ENCODE assay signal across 8 cellular contexts in the genomic region with DNA sequence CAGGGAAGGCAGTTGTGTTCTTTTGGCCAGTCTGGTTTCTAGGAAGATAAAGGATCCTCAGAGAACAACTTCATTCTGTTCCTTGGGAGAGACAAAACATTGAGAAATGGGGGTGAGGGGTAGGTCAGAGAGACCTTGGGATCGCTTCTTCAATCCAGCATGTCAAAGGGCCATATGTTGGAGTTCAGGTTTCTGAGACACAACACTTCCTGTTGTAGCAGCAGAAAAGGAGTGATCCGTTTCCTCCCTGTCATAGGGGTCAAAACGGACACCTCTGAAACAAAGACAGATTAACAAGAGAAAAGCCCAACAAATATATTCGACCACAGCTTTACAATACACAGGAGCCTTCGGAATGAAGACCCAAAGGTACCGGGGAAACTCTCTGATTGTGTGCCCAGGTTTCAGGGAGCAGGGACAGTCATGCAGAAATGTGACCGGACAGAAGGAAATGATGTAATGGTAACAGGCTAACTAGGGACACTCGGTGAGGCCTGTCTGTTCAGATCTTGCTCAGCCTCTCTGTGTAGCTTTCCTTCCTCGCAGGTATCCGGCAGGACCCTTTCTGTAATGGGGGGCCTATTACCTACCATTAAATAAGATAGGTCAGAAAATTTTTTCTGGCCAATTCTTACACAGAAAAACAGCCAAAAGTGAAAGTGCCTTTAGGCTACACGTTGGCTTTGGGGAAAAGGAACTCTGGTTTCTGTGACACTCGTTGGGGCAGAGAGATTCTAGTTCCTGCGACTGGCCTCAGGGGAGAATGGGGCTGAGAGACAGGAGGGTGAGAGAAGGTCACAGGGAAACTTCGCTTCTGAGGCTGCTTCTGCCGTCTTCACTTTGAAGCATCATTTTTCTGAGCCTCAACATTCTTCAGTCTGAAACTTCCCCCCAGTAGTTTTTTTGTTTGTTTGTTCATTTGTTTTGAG.
DNase-seq lines count a peak whose midpoint lies in the region; ATAC-seq and TF ChIP-seq lines count a peak whose summit lies in the region.

No MANE protein-coding gene starts in this region.

- no peaks in the 10 kb centered on the region for H3K4me1 Mint-ChIP-seq in endodermal cell

- in situ Hi-C loops in HAP-1 (cut with MboI; ENCODE audit: low sequenced_read_pairs), result no loop called here

- WGBS in endodermal cell (ENCODE audit: insufficient coverage in 1 of 2, insufficient read length in 1 of 2), 2 experiments, result 88 to 92% methylated on average over 9 to 15 of the region's 15 CpGs

- H3K9me3 ChIP-seq in adipocyte (ENCODE audit: control insufficient read depth, low read length) (no peaks in the 10 kb centered on the region), neutrophil (no peaks in the 10 kb centered on the region), HAP-1 (no peaks in the 10 kb centered on the region), endodermal cell (ENCODE audit: control insufficient read depth, low read length) (no peaks in the 10 kb centered on the region)

- ATAC-seq in GM18868 (IDR thresholded peaks at IDR 0.05; ENCODE audit: unreplicated experiment) (peak; percentile 66), HG02759 (IDR thresholded peaks at IDR 0.05; ENCODE audit: unreplicated experiment) (peak; percentile 85)

- H3K9me3 Mint-ChIP-seq in endodermal cell, result peaks cover 12% of the 10 kb centered on the region

- H3K4me1 ChIP-seq in adipocyte (ENCODE audit: control insufficient read depth, insufficient read depth, low read length), result peaks cover 11% of the 10 kb centered on the region
- peaks cover 12 to 26% of the 10 kb centered on the region in 2 experiments for H3K4me1 ChIP-seq in neutrophil (ENCODE audit: control insufficient read depth in 1 of 2, insufficient read depth in 1 of 2, low read depth in 1 of 2, low read length in 1 of 2)
- H3K4me1 ChIP-seq in HAP-1, result no peaks in the 10 kb centered on the region; the same call in 1 of the 2 replicates
- no peaks in the 10 kb centered on the region for H3K4me1 ChIP-seq in endodermal cell (ENCODE audit: control insufficient read depth, insufficient read depth, low read length)

- no peak overlapping the region for H3K9ac ChIP-seq in adipocyte (ENCODE audit: low read length)
- H3K9ac ChIP-seq in endodermal cell (ENCODE audit: extremely low read depth, low read length, poor library complexity, severe bottlenecking), result no peak overlapping the region

- H3K27me3 ChIP-seq in adipocyte (replicated peaks; ENCODE audit: control insufficient read depth, insufficient read depth, low read length), result no peaks in the 10 kb centered on the region
- no peaks in the 10 kb centered on the region for H3K27me3 ChIP-seq in neutrophil
- H3K27me3 ChIP-seq in HAP-1 (ENCODE audit: low read depth), result peaks cover 5% of the 10 kb centered on the region; the same call in 1 of the 2 replicates
- no peaks in the 10 kb centered on the region for H3K27me3 ChIP-seq in endodermal cell (ENCODE audit: control insufficient read depth, insufficient read depth, low read length, poor library complexity, severe bottlenecking)

- no peaks in the 10 kb centered on the region for H3K36me3 Mint-ChIP-seq in endodermal cell (ENCODE audit: low read depth)

- DNase-seq in adipocyte (ENCODE audit: low read depth), result peak; percentile 15
- DNase-seq in HAP-1 (ENCODE audit: low spot score in 2 of 2), result no peak
- no peak for DNase-seq in NCI-H345 (lab: John Stamatoyannopoulos, UW)
- no peak for DNase-seq in NCI-H774 (lab: John Stamatoyannopoulos, UW)
- DNase-seq in endodermal cell, result no peak

- no peaks in the 10 kb centered on the region for H3K27me3 Mint-ChIP-seq in endodermal cell (ENCODE audit: insufficient read depth)

- H3K4me3 ChIP-seq in adipocyte (ENCODE audit: low read length) (no peak overlapping the region), neutrophil (ENCODE audit: low read depth in 1 of 2, low read length in 1 of 2) (peak overlapping the region in 1 of 2 experiments; percentile 3), HAP-1 (no peak overlapping the region), endodermal cell (ENCODE audit: low read length) (no peak overlapping the region)

- H3K4me3 Mint-ChIP-seq in endodermal cell, result no peak overlapping the region

- peak overlapping the region; percentile 63 for H3K27ac ChIP-seq in neutrophil
- H3K27ac ChIP-seq in endodermal cell (ENCODE audit: low read depth, low read length), result no peak overlapping the region

- H3K27ac Mint-ChIP-seq in endodermal cell, result no peak overlapping the region

- H3K36me3 ChIP-seq in adipocyte (ENCODE audit: control insufficient read depth, insufficient read depth, low read length, severe bottlenecking), result no peaks in the 10 kb centered on the region
- no peaks in the 10 kb centered on the region for H3K36me3 ChIP-seq in neutrophil
- H3K36me3 ChIP-seq in HAP-1 (replicated peaks), result no peaks in the 10 kb centered on the region
- H3K36me3 ChIP-seq in endodermal cell (ENCODE audit: control insufficient read depth, insufficient read depth, low read length), result no peaks in the 10 kb centered on the region

- TF ChIP-seq CTCF in neutrophil (IDR thresholded peaks at IDR 0.05) (no peak), endodermal cell (conservative IDR thresholded peaks at IDR 0.05) (no peak)
